ENCODE assay signal across 8 cellular contexts in the genomic region with DNA sequence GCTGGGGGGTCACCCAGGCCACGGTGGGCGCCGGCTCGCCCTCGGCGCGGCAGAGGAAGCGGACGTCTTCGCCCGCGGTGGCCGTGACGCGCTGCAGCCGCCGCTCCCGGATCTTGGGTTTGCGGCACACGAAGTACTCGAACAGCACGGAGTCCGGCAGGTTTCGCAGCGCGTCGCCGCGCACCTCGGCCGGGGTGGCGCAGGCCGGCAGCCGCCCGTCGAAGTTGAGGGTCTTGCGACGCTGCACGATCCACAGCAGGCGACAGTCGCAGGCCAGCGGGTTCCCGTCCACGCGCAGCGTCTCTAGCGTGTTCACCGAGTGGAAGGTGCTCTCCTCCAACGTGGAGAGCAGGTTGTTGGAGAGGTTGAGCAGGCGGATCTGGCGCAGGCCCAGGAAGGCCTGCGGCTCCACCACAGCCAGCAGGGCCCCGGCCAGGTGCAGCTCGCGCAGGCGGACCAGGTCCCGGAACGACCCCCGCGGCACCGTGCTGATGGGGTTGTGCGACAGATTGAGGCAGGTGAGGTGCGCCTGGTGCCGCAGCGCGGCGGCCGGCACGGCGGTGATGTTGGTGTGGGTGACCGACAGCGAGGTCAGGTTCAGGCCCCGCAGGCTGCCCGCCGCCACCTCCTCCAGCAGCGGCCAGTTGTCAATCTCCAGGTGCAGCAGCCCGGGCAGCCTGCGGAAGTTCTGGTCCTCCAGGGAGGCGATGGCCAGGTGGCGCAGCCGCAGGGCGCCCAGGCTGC. TPM values are rescaled to one million over a fixed set of nuclear protein-coding genes. Genes with fewer than 3 reads are reported as not detected.
DNase-seq lines count a peak whose midpoint lies in the region; ATAC-seq and TF ChIP-seq lines count a peak whose summit lies in the region.

No MANE protein-coding gene starts in this region.

- CTCF ChIA-PET in CD8-positive, alpha-beta T cell (lab: Charles Lee): interaction anchor here (1.4 to 1.6 kb wide), 2 partner anchors 17 to 18 kb away, joined by 3 to 4 read pairs; no protein-coding TSS in a partner anchor

- no peaks in the 10 kb centered on the region for H3K27me3 Mint-ChIP-seq in CD8-positive, alpha-beta T cell (ENCODE audit: low read depth)
- no peaks in the 10 kb centered on the region for H3K27me3 Mint-ChIP-seq in naive thymus-derived CD8-positive, alpha-beta T cell

- no peak for TF ChIP-seq CTCF in CD8-positive, alpha-beta T cell (IDR thresholded peaks at IDR 0.05)
- TF ChIP-seq CTCF in ascending aorta (IDR thresholded peaks at IDR 0.05): no peak

- peaks cover 21% of the 10 kb centered on the region for H3K4me1 ChIP-seq in CD8-positive, alpha-beta T cell (ENCODE audit: insufficient read depth, low read length)
- peaks cover 17 to 29% of the 10 kb centered on the region in 2 donors for H3K4me1 ChIP-seq in ascending aorta

- peak overlapping the region; percentile 77 for H3K4me3 ChIP-seq in CD8-positive, alpha-beta T cell (ENCODE audit: low read depth, low read length)
- peak overlapping the region; percentile 45 to 58 for H3K4me3 ChIP-seq in ascending aorta

- peaks cover 35% of the 10 kb centered on the region for H3K4me1 Mint-ChIP-seq in CD8-positive, alpha-beta T cell (ENCODE audit: low read depth)
- H3K4me1 Mint-ChIP-seq in naive thymus-derived CD8-positive, alpha-beta T cell: peaks cover 21 to 51% (median 33%) of the 10 kb centered on the region in 4 donors

- H3K36me3 Mint-ChIP-seq in CD8-positive, alpha-beta T cell: peaks cover 16% of the 10 kb centered on the region
- H3K36me3 Mint-ChIP-seq in naive thymus-derived CD8-positive, alpha-beta T cell: peaks cover 0 to 26% (median 0%) of the 10 kb centered on the region in 3 donors

- intact Hi-C loops in CD8-positive, alpha-beta T cell (cut with DNase I, micrococcal nuclease): loop anchor here in 1 of 2 experiments (1.0 kb wide), 1 partner anchor 38 kb away; the partner anchor contains the start of genes LSM7 and SPPL2B
- intact Hi-C loops in ascending aorta (cut with DNase I): no loop called here

- H3K27ac ChIP-seq in CD8-positive, alpha-beta T cell (ENCODE audit: low read depth, low read length): peak overlapping the region; percentile 71
- H3K27ac ChIP-seq in ascending aorta: no peak overlapping the region

- no peaks in the 10 kb centered on the region for H3K27me3 ChIP-seq in CD8-positive, alpha-beta T cell (ENCODE audit: insufficient read depth, low read length)
- peaks cover 16% of the 10 kb centered on the region for H3K27me3 ChIP-seq in ascending aorta

- H3K9me3 Mint-ChIP-seq in CD8-positive, alpha-beta T cell: no peaks in the 10 kb centered on the region
- no peaks in the 10 kb centered on the region for H3K9me3 Mint-ChIP-seq in naive thymus-derived CD8-positive, alpha-beta T cell

- H3K27ac Mint-ChIP-seq in CD8-positive, alpha-beta T cell: peak overlapping the region; percentile 67
- H3K27ac Mint-ChIP-seq in naive thymus-derived CD8-positive, alpha-beta T cell: peak overlapping the region in 8 of 10 donors; percentile 13 to 91 (median 64)

- DNase-seq in CD8-positive, alpha-beta T cell: peak in 1 of 7 experiments; percentile 74
- DNase-seq in ascending aorta (ENCODE audit: low spot score in 2 of 2) (no peak), cerebellar nuclear complex (lab: John Stamatoyannopoulos, UW) (no peak), NCI-H2227 (lab: John Stamatoyannopoulos, UW; ENCODE audit: unreplicated experiment) (no peak), NCI-H2107 treated with DMSO at 0.1 percent for 48 hours (lab: John Stamatoyannopoulos, UW; ENCODE audit: unreplicated experiment) (no peak), hypothalamus (lab: John Stamatoyannopoulos, UW) (no peak)
- DNase-seq in naive thymus-derived CD8-positive, alpha-beta T cell: peak in 5 of 10 donors; percentile 24 to 52 (median 46)

- POLR2A ChIA-PET in CD8-positive, alpha-beta T cell (lab: Charles Lee): interaction anchor here (0.6 to 1.5 kb wide), 5 partner anchors 15 to 271 kb away, joined by 3 to 5 read pairs (median 4); partner anchors contain the start of genes LSM7 and SPPL2B
- POLR2A ChIA-PET in naive thymus-derived CD8-positive, alpha-beta T cell (lab: Charles Lee): interaction anchor here (0.5 to 2.7 kb wide), 19 partner anchors 8 to 653 kb away, joined by 3 to 24 read pairs (median 4); partner anchors contain the start of genes GADD45B, LINGO3, LSM7 and PEAK3

- ATAC-seq in CD8-positive, alpha-beta T cell: peak; percentile 21
- ATAC-seq in HG02840 (IDR thresholded peaks at IDR 0.05; ENCODE audit: low FRiP score, unreplicated experiment): peak; percentile 16
- ATAC-seq in naive thymus-derived CD8-positive, alpha-beta T cell: peak; percentile 32 to 38

- no peaks in the 10 kb centered on the region for H3K9me3 ChIP-seq in CD8-positive, alpha-beta T cell (ENCODE audit: low read length)
- H3K9me3 ChIP-seq in ascending aorta: no peaks in the 10 kb centered on the region

- peak overlapping the region; percentile 81 for H3K4me3 Mint-ChIP-seq in CD8-positive, alpha-beta T cell
- H3K4me3 Mint-ChIP-seq in naive thymus-derived CD8-positive, alpha-beta T cell: peak overlapping the region; percentile 72 to 88 (median 81)

- no peaks in the 10 kb centered on the region for H3K36me3 ChIP-seq in CD8-positive, alpha-beta T cell (ENCODE audit: insufficient read depth, low read length)
- no peaks in the 10 kb centered on the region for H3K36me3 ChIP-seq in ascending aorta

RNA-seq across cellular contexts. Expression of gene PEAK3, which starts 8.6 kb away (rescaled TPM):
- total RNA-seq in CD8-positive, alpha-beta T cell: not detected
- total RNA-seq in ascending aorta: 4.7 TPM
- under 1 TPM; 0.14 to 0.23 TPM for total RNA-seq in naive thymus-derived CD8-positive, alpha-beta T cell
- under 1 TPM in 1 of 3 donors, not detected in 2; 0.15 TPM for polyA plus RNA-seq in naive thymus-derived CD8-positive, alpha-beta T cell

RNA-seq across cellular contexts. Expression of gene LINGO3, which starts 17.3 kb away (rescaled TPM):
- under 1 TPM; 0.33 to 0.46 TPM for total RNA-seq in CD8-positive, alpha-beta T cell
- total RNA-seq in ascending aorta: not detected
- total RNA-seq in naive thymus-derived CD8-positive, alpha-beta T cell: 1 to 10 TPM; 1.1 to 1.4 TPM
- 1 to 10 TPM; 2.7 to 9.2 (median 5.1) TPM for polyA plus RNA-seq in naive thymus-derived CD8-positive, alpha-beta T cell

RNA-seq across cellular contexts. Expression of gene JSRP1, which starts 34.4 kb away (rescaled TPM):
- total RNA-seq in CD8-positive, alpha-beta T cell: under 1 TPM in 1 of 2 experiments, not detected in 1; 0.92 TPM
- total RNA-seq in ascending aorta: not detected
- total RNA-seq in naive thymus-derived CD8-positive, alpha-beta T cell: under 1 TPM in 1 of 2 experiments, not detected in 1; 0.70 TPM
- 1 to 10 TPM in 1 of 3 donors, under 1 TPM in 2; 0.41 to 1.3 (median 0.59) TPM for polyA plus RNA-seq in naive thymus-derived CD8-positive, alpha-beta T cell

RNA-seq across cellular contexts. Expression of gene LSM7, which starts 37.8 kb away (rescaled TPM):
- 100 to 1,000 TPM; 103 to 113 TPM for total RNA-seq in CD8-positive, alpha-beta T cell
- 31.4 TPM for total RNA-seq in ascending aorta
- total RNA-seq in naive thymus-derived CD8-positive, alpha-beta T cell: 100 to 1,000 TPM in 1 of 2 experiments, 10 to 100 TPM in 1; 99.1 to 102 TPM
- 100 to 1,000 TPM; 187 to 197 (median 196) TPM for polyA plus RNA-seq in naive thymus-derived CD8-positive, alpha-beta T cell

RNA-seq across cellular contexts. Expression of gene SPPL2B, which starts 37.9 kb away (rescaled TPM):
- 100 to 1,000 TPM; 123 to 126 TPM for total RNA-seq in CD8-positive, alpha-beta T cell
- 95.7 TPM for total RNA-seq in ascending aorta
- total RNA-seq in naive thymus-derived CD8-positive, alpha-beta T cell: 100 to 1,000 TPM; 166 to 175 TPM
- 10 to 100 TPM; 10.5 to 17.3 (median 11.0) TPM for polyA plus RNA-seq in naive thymus-derived CD8-positive, alpha-beta T cell
